23 cellular contexts compared by ENCODE assay signal in the genomic region with DNA sequence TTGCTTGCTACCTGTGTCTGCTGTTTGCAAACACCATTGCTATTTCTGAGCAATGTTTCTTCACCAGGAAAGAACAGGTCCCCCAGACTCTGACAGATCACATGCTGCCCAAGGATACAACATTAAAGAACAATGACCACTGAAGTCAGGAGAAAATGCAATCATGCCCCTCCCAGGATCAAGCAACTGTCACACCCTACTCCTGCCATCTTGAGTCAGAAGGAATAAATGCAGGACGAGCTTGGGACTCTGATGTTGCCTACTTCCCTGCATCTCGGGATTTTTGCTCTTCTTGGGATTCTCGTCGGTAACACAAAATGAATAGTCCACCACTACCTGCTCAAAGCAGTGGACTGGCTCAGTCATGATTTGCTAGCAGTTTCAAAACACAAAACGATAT.
DNase-seq lines count a peak whose midpoint lies in the region; ATAC-seq lines count a peak whose summit lies in the region.
"Had no signal": no experiment of that assay in that cellular context is flagged by ENCODE, and none has a peak within 500 bp of the region (broad histone marks: within the 10 kb centered on the region; RNA-seq: fewer than 3 reads in every experiment).

No MANE protein-coding gene starts in this region.

- H3K36me3 ChIP-seq in naive thymus-derived CD4-positive, alpha-beta T cell (ENCODE audit: control insufficient read depth in 2 of 3, insufficient read depth in 3 of 3, low read length in 3 of 3) = no peaks in the 10 kb centered on the region
- H3K36me3 ChIP-seq: gastrocnemius medialis, spleen, WERI-Rb-1 had no signal

- H3K4me3 ChIP-seq in naive thymus-derived CD4-positive, alpha-beta T cell (ENCODE audit: low read length) = no peak overlapping the region
- H3K4me3 ChIP-seq: dorsolateral prefrontal cortex, gastrocnemius medialis, mucosa of descending colon, spleen had no signal

- peak overlapping the region; percentile 63 for H3K4me3 Mint-ChIP-seq in activated naive CD4-positive, alpha-beta T cell treated with anti-CD3 and anti-CD28 coated beads, Interleukin-2, amount 50 U/mL, for 24 hours
- peak overlapping the region in 3 of 10 donors; percentile 40 to 78 (median 41) for H3K4me3 Mint-ChIP-seq in naive thymus-derived CD4-positive, alpha-beta T cell
- H3K4me3 Mint-ChIP-seq in activated CD4-positive, alpha-beta T cell treated with anti-CD3 and anti-CD28 coated beads, Interleukin-2, amount 10 ng/mL, durations not matched to agents 24 days and 14 days = no peak overlapping the region
- H3K4me3 Mint-ChIP-seq: CD8-positive, alpha-beta T cell had no signal

- peak overlapping the region; percentile 73 for H3K27ac Mint-ChIP-seq in activated naive CD4-positive, alpha-beta T cell treated with anti-CD3 and anti-CD28 coated beads, Interleukin-2, amount 50 U/mL, for 24 hours
- H3K27ac Mint-ChIP-seq in naive thymus-derived CD4-positive, alpha-beta T cell = peak overlapping the region in 6 of 9 donors; percentile 9 to 67 (median 53)
- no peak overlapping the region for H3K27ac Mint-ChIP-seq in activated CD4-positive, alpha-beta T cell treated with anti-CD3 and anti-CD28 coated beads, Interleukin-2, amount 10 ng/mL, durations not matched to agents 24 days and 14 days
- H3K27ac Mint-ChIP-seq: CD8-positive, alpha-beta T cell had no signal

- no peaks in the 10 kb centered on the region for H3K27me3 ChIP-seq in naive thymus-derived CD4-positive, alpha-beta T cell (ENCODE audit: control insufficient read depth in 2 of 2, insufficient read depth in 2 of 2, low read length in 2 of 2)
- H3K27me3 ChIP-seq: dorsolateral prefrontal cortex, gastrocnemius medialis, spleen had no signal

- POLR2A ChIA-PET in naive thymus-derived CD4-positive, alpha-beta T cell (lab: Charles Lee) = no interaction called here

- no peaks in the 10 kb centered on the region for H3K9me3 ChIP-seq in naive thymus-derived CD4-positive, alpha-beta T cell (ENCODE audit: control insufficient read depth in 2 of 3, low read length in 3 of 3)
- H3K9me3 ChIP-seq: gastrocnemius medialis, mucosa of descending colon, spleen had no signal

- H3K4me1 Mint-ChIP-seq in activated naive CD4-positive, alpha-beta T cell treated with anti-CD3 and anti-CD28 coated beads, Interleukin-2, amount 50 U/mL, for 24 hours = peaks cover 71% of the 10 kb centered on the region
- H3K4me1 Mint-ChIP-seq in naive thymus-derived CD4-positive, alpha-beta T cell = peaks cover 31 to 73% (median 62%) of the 10 kb centered on the region in 7 donors
- H3K4me1 Mint-ChIP-seq in activated CD4-positive, alpha-beta T cell treated with anti-CD3 and anti-CD28 coated beads, Interleukin-2, amount 10 ng/mL, durations not matched to agents 24 days and 14 days = peaks cover 49% of the 10 kb centered on the region

- H3K27ac ChIP-seq in naive thymus-derived CD4-positive, alpha-beta T cell (ENCODE audit: low read depth, low read length) = no peak overlapping the region
- H3K27ac ChIP-seq: dorsolateral prefrontal cortex, gastrocnemius medialis, spleen, WERI-Rb-1 had no signal

- CTCF ChIA-PET in naive thymus-derived CD4-positive, alpha-beta T cell (lab: Charles Lee) = interaction anchor here (0.7 kb wide), 1 partner anchor 232 kb away, joined by 3 read pairs; no protein-coding TSS in a partner anchor

- no peak for ATAC-seq in naive thymus-derived CD4-positive, alpha-beta T cell
- ATAC-seq: CD8-positive, alpha-beta T cell; gastrocnemius medialis; left lobe of liver; mucosa of descending colon had no signal

- no peaks in the 10 kb centered on the region for H3K9me3 Mint-ChIP-seq in activated naive CD4-positive, alpha-beta T cell treated with anti-CD3 and anti-CD28 coated beads, Interleukin-2, amount 50 U/mL, for 24 hours
- H3K9me3 Mint-ChIP-seq in naive thymus-derived CD4-positive, alpha-beta T cell = peaks cover 0 to 3% (median 0%) of the 10 kb centered on the region in 11 donors
- H3K9me3 Mint-ChIP-seq in activated CD4-positive, alpha-beta T cell treated with anti-CD3 and anti-CD28 coated beads, Interleukin-2, amount 10 ng/mL, durations not matched to agents 24 days and 14 days = no peaks in the 10 kb centered on the region
- H3K9me3 Mint-ChIP-seq: CD8-positive, alpha-beta T cell had no signal

- H3K4me1 ChIP-seq in naive thymus-derived CD4-positive, alpha-beta T cell (ENCODE audit: control insufficient read depth in 2 of 2, insufficient read depth in 2 of 2, low read length in 2 of 2) = peaks cover 0 to 22% of the 10 kb centered on the region in 2 donors

- H3K27me3 Mint-ChIP-seq in activated naive CD4-positive, alpha-beta T cell treated with anti-CD3 and anti-CD28 coated beads, Interleukin-2, amount 50 U/mL, for 24 hours = no peaks in the 10 kb centered on the region
- no peaks in the 10 kb centered on the region for H3K27me3 Mint-ChIP-seq in naive thymus-derived CD4-positive, alpha-beta T cell
- no peaks in the 10 kb centered on the region for H3K27me3 Mint-ChIP-seq in activated CD4-positive, alpha-beta T cell treated with anti-CD3 and anti-CD28 coated beads, Interleukin-2, amount 10 ng/mL, durations not matched to agents 24 days and 14 days

- no peaks in the 10 kb centered on the region for H3K36me3 Mint-ChIP-seq in activated naive CD4-positive, alpha-beta T cell treated with anti-CD3 and anti-CD28 coated beads, Interleukin-2, amount 50 U/mL, for 24 hours
- H3K36me3 Mint-ChIP-seq in naive thymus-derived CD4-positive, alpha-beta T cell = peaks cover 0 to 7% (median 0%) of the 10 kb centered on the region in 5 donors
- H3K36me3 Mint-ChIP-seq in activated CD4-positive, alpha-beta T cell treated with anti-CD3 and anti-CD28 coated beads, Interleukin-2, amount 10 ng/mL, durations not matched to agents 24 days and 14 days (ENCODE audit: low read depth) = no peaks in the 10 kb centered on the region
- H3K36me3 Mint-ChIP-seq: CD8-positive, alpha-beta T cell had no signal

- intact Hi-C loops in naive thymus-derived CD4-positive, alpha-beta T cell (cut with micrococcal nuclease) = loop anchor here in 1 of 2 donors (5.0 kb wide), 1 partner anchor 39 kb away; no protein-coding TSS in a partner anchor
- intact Hi-C loops in activated CD4-positive, alpha-beta T cell treated with anti-CD3 and anti-CD28 coated beads, Interleukin-2, amount 10 ng/mL, durations not matched to agents 24 days and 14 days (cut with micrococcal nuclease) = loop anchor here (5.0 kb wide), 1 partner anchor 76 kb away; no protein-coding TSS in a partner anchor

- DNase-seq in activated naive CD4-positive, alpha-beta T cell treated with anti-CD3 and anti-CD28 coated beads, Interleukin-2, amount 50 U/mL, for 16 hours = no peak
- DNase-seq in NCI-H460 (ENCODE audit: extremely low read depth, low read depth) = peak; percentile 6
- peak; percentile 27 for DNase-seq in amniotic epithelial cell (ENCODE audit: low read depth)
- DNase-seq in naive thymus-derived CD4-positive, alpha-beta T cell = no peak
- DNase-seq in foreskin melanocyte = no peak
- DNase-seq in cerebellum (ENCODE audit: low spot score) = no peak
- no peak for DNase-seq in activated CD4-positive, alpha-beta T cell treated with anti-CD3 and anti-CD28 coated beads, Interleukin-2, amount 10 ng/mL, durations not matched to agents 24 days and 14 days
- DNase-seq: DND-41; dorsolateral prefrontal cortex; erythroblast; gastrocnemius medialis; KBM-7; mucosa of descending colon; NCI-H187; NCI-H446 treated with DMSO at 0.1 percent for 48 hours; Right ventricle myocardium superior; spleen; stimulated activated CD8-positive, alpha-beta memory T cell treated with anti-CD3 and anti-CD28 coated beads, Interleukin-4, amount 100 ng/mL, for 48 hours; substantia nigra; WERI-Rb-1 had no signal

Comparison
In these comparisons a context has a peak if more than half of its experiments do, and no peak if none do; other contexts are left out.
1. DNase-seq: peak in NCI-H460 (single experiment) and amniotic epithelial cell (single experiment); none in activated naive CD4-positive, alpha-beta T cell treated with anti-CD3 and anti-CD28 coated beads, Interleukin-2, amount 50 U/mL, for 16 hours (single experiment), naive thymus-derived CD4-positive, alpha-beta T cell (0 of 9), foreskin melanocyte (single experiment), cerebellum (single experiment) and activated CD4-positive, alpha-beta T cell treated with anti-CD3 and anti-CD28 coated beads, Interleukin-2, amount 10 ng/mL, durations not matched to agents 24 days and 14 days (single experiment).